Comparison of ENCODE assay signal across 8 cellular contexts in genomic region chr10:119652361-119652760, GRCh38. TPM values are rescaled to one million over a fixed set of nuclear protein-coding genes. Genes with fewer than 3 reads are reported as not detected.
A peak's percentile ranks its signal among the peaks of the same experiment; 100 is the strongest.
DNase-seq lines count a peak whose midpoint lies in the region; ATAC-seq, FAIRE-seq and TF ChIP-seq lines count a peak whose summit lies in the region.

No MANE protein-coding gene starts in this region.

- no peaks in the 10 kb centered on the region for H3K36me3 ChIP-seq in mucosa of descending colon (ENCODE audit: low read depth)

- peaks cover 18% of the 10 kb centered on the region for H3K4me1 ChIP-seq in mucosa of descending colon (ENCODE audit: low read depth)

- DNase-seq in DMS79 treated with DMSO at 0.1 percent for 48 hours (lab: John Stamatoyannopoulos, UW) (peak; percentile 45), SW480 (ENCODE audit: low spot score) (peak; percentile 74), mucosa of descending colon (peak in 1 of 3 donors; percentile 49), NCI-H187 treated with DMSO at 0.1 percent for 48 hours (lab: John Stamatoyannopoulos, UW) (no peak)

- peaks cover 2% of the 10 kb centered on the region for H3K27me3 Mint-ChIP-seq in IgD-negative memory B cell

- peak overlapping the region; percentile 67 for H3K4me3 ChIP-seq in mucosa of descending colon

- H3K9me3 Mint-ChIP-seq in IgD-negative memory B cell, result no peaks in the 10 kb centered on the region

- intact Hi-C loops in mucosa of descending colon (cut with DNase I, micrococcal nuclease), result no loop called here

- peak overlapping the region; percentile 70 to 85 (median 77) for H3K27ac Mint-ChIP-seq in IgD-negative memory B cell

- no peaks in the 10 kb centered on the region for H3K36me3 Mint-ChIP-seq in IgD-negative memory B cell

- TF ChIP-seq CTCF in mucosa of descending colon (IDR thresholded peaks at IDR 0.05), result no peak

- peak; percentile 45 for ATAC-seq in mucosa of descending colon
- ATAC-seq in HG03469 (IDR thresholded peaks at IDR 0.05; ENCODE audit: unreplicated experiment), result no peak
- no peak for ATAC-seq in GM21619 (IDR thresholded peaks at IDR 0.05; ENCODE audit: unreplicated experiment)

- H3K4me1 Mint-ChIP-seq in IgD-negative memory B cell, result peaks cover 12 to 16% (median 14%) of the 10 kb centered on the region in 3 donors

- FAIRE-seq in endometrium (lab: Jason Lieb, UNC), result peak; percentile 61

- no peaks in the 10 kb centered on the region for H3K9me3 ChIP-seq in mucosa of descending colon

- H3K4me3 Mint-ChIP-seq in IgD-negative memory B cell, result peak overlapping the region; percentile 87 to 95 (median 94)

RNA-seq across cellular contexts. Expression of gene BAG3, which starts 1.2 kb away (rescaled TPM):
- polyA plus RNA-seq in IgD-negative memory B cell, result 3.9 TPM
- total RNA-seq in mucosa of descending colon, result 10 to 100 TPM; 15.4 to 55.9 (median 26.3) TPM

RNA-seq across cellular contexts. Expression of gene TIAL1, which starts 55.6 kb away (rescaled TPM):
- polyA plus RNA-seq in IgD-negative memory B cell, result 13.6 TPM
- total RNA-seq in mucosa of descending colon, result 100 to 1,000 TPM in 2 of 3 donors, 10 to 100 TPM in 1; 85.6 to 122 (median 101) TPM
